20 cellular contexts compared by ENCODE assay signal in genomic region chr10:17178006-17178405, GRCh38. TPM values are rescaled to one million over a fixed set of nuclear protein-coding genes. Genes with fewer than 3 reads are reported as not detected.
DNase-seq lines count a peak whose midpoint lies in the region; ATAC-seq, FAIRE-seq and TF ChIP-seq lines count a peak whose summit lies in the region.
"Had no signal": no experiment of that assay in that cellular context is flagged by ENCODE, and none has a peak within 500 bp of the region (broad histone marks: within the 10 kb centered on the region; RNA-seq: fewer than 3 reads in every experiment).

No MANE protein-coding gene starts in this region.

- intact Hi-C loops in Panc1 (cut with micrococcal nuclease; ENCODE audit: unreplicated experiment) (loop anchor here (10.0 kb wide), 1 partner anchor 113 kb away; no protein-coding TSS in a partner anchor), left ventricle myocardium inferior (cut with micrococcal nuclease) (no loop called here)

- FAIRE-seq in colon (lab: Jason Lieb, UNC) = peak; percentile 45
- FAIRE-seq: H1, K562 had no signal

- H3K27ac ChIP-seq in HEK293 (ENCODE audit: extremely low read depth, low read depth, low read length) (no peak overlapping the region), Panc1 (ENCODE audit: low read length) (peak overlapping the region; percentile 80), coronary artery (no peak overlapping the region), left ventricle myocardium inferior (replicated peaks) (no peak overlapping the region)
- H3K27ac ChIP-seq: SJCRH30 had no signal

- in situ Hi-C loops in Panc1 (cut with HindIII; ENCODE audit: low pct_unique_long_range_greater_than_20kb, low sequenced_read_pairs) = no loop called here

- POLR2A ChIA-PET in HEK293 (lab: Yijun Ruan, JAX) (no interaction called here), Panc1 (lab: Charles Lee) (no interaction called here)

- H3K4me3 ChIP-seq in HEK293 (ENCODE audit: low read depth, low read length) = no peak overlapping the region
- H3K4me3 ChIP-seq in Panc1 (ENCODE audit: low read depth in 2 of 2, low read length in 2 of 2) = no peak overlapping the region
- H3K4me3 ChIP-seq in coronary artery = no peak overlapping the region
- H3K4me3 ChIP-seq in left ventricle myocardium inferior = no peak overlapping the region
- H3K4me3 ChIP-seq: K562, SJCRH30 had no signal

- TF ChIP-seq CTCF in HEK293 (tag by site-specific recombination; IDR thresholded peaks at IDR 0.05) = no peak
- TF ChIP-seq CTCF in Panc1 (IDR thresholded peaks at IDR 0.05) = peak; percentile 24; the same call in 1 of the 2 replicates
- TF ChIP-seq CTCF in coronary artery (IDR thresholded peaks at IDR 0.05) = no peak
- no peak for TF ChIP-seq CTCF in left ventricle myocardium inferior (IDR thresholded peaks at IDR 0.05; ENCODE audit: borderline replicate concordance)

- H3K9me3 ChIP-seq in HEK293 (ENCODE audit: control insufficient read depth, insufficient read depth, low read depth, low read length) = no peaks in the 10 kb centered on the region
- no peaks in the 10 kb centered on the region for H3K9me3 ChIP-seq in Panc1 (ENCODE audit: control insufficient read depth, insufficient read depth, low read depth, low read length)
- no peaks in the 10 kb centered on the region for H3K9me3 ChIP-seq in left ventricle myocardium inferior (replicated peaks)
- H3K9me3 ChIP-seq: SJCRH30 had no signal

- H3K36me3 ChIP-seq in HEK293 (ENCODE audit: control insufficient read depth in 2 of 2, insufficient read depth in 1 of 2, low read length in 2 of 2) (no peaks in the 10 kb centered on the region), Panc1 (ENCODE audit: control insufficient read depth, insufficient read depth, low read length) (no peaks in the 10 kb centered on the region; the same call in 1 of the 2 replicates), left ventricle myocardium inferior (no peaks in the 10 kb centered on the region)
- H3K36me3 ChIP-seq: SJCRH30 had no signal

- CTCF ChIA-PET in HEK293 (lab: Yijun Ruan, JAX) (no interaction called here), Panc1 (lab: Charles Lee) (no interaction called here)

- BruUV-seq in Panc1 (replicated peaks; lab: Mats Ljungman, UMichigan) = no TSS peak

- ATAC-seq in Panc1 = peak; percentile 66
- ATAC-seq in GM19395 (IDR thresholded peaks at IDR 0.05; ENCODE audit: unreplicated experiment) = no peak
- ATAC-seq: K562 had no signal

- DNase-seq in Panc1 (ENCODE audit: low read depth, low spot score) (no peak), NCI-H146 treated with DMSO at 0.1 percent for 48 hours (lab: John Stamatoyannopoulos, UW; ENCODE audit: unreplicated experiment) (no peak), coronary artery (ENCODE audit: low spot score) (no peak), left ventricle myocardium inferior (no peak)
- DNase-seq: COR-L47, DMS 273 treated with DMSO at 0.1 percent for 48 hours, DND-41, HFFc6, MV-4-11, NCI-H187 treated with DMSO at 0.1 percent for 48 hours, NCI-H2227 treated with DMSO at 0.1 percent for 48 hours, NCI-H510A treated with DMSO at 0.1 percent for 48 hours, NCI-H774, OCI-M1, SJCRH30 had no signal

- H3K27me3 ChIP-seq in Panc1 (ENCODE audit: control insufficient read depth, insufficient read depth, low read length) (no peaks in the 10 kb centered on the region), left ventricle myocardium inferior (ENCODE audit: low read depth) (no peaks in the 10 kb centered on the region)
- H3K27me3 ChIP-seq: SJCRH30 had no signal

- no peaks in the 10 kb centered on the region for H3K4me1 ChIP-seq in HEK293 (ENCODE audit: control insufficient read depth, insufficient read depth, low read length)
- H3K4me1 ChIP-seq in Panc1 (ENCODE audit: control insufficient read depth, insufficient read depth, low read length) = peaks cover 37% of the 10 kb centered on the region
- H3K4me1 ChIP-seq in left ventricle myocardium inferior = peaks cover 20% of the 10 kb centered on the region
- H3K4me1 ChIP-seq: SJCRH30 had no signal

TF ChIP-seq in HEK293, 187 proteins besides CTCF, POLR2A, EP300 and RAD21:
- TF ChIP-seq ZNF654 (tag by site-specific recombination; IDR thresholded peaks at IDR 0.05; ENCODE audit: low read depth) (peak; percentile 19; the same call in 1 of the 2 replicates), ZNF341 (tag by site-specific recombination; IDR thresholded peaks at IDR 0.05; ENCODE audit: low read depth) (no peak)

RNA-seq across cellular contexts. Expression of gene TRDMT1, which starts 23.5 kb away (rescaled TPM):
- total RNA-seq in Panc1 (2021; ENCODE audit: unreplicated experiment) (7.6 TPM), left ventricle myocardium inferior (4.0 TPM)
- polyA plus RNA-seq in Panc1 (2012; ENCODE audit: insufficient read length) = 2.4 TPM

RNA-seq across cellular contexts. Expression of gene CUBN, which starts 48.4 kb away (rescaled TPM):
- 1.3 TPM for total RNA-seq in Panc1 (2021; ENCODE audit: unreplicated experiment)
- 1.5 TPM for polyA plus RNA-seq in Panc1 (2012; ENCODE audit: insufficient read length)
- total RNA-seq in left ventricle myocardium inferior = 0.44 TPM

RNA-seq across cellular contexts. Expression of gene VIM, which starts 50.0 kb away (rescaled TPM):
- total RNA-seq in Panc1 (2021; ENCODE audit: unreplicated experiment) = 3,436 TPM
- 3,712 TPM for polyA plus RNA-seq in Panc1 (2012; ENCODE audit: insufficient read length)
- total RNA-seq in left ventricle myocardium inferior = 375 TPM
